Comparison of ENCODE assay signal across 1 cellular context in genomic region chr11:11983427-11983826, GRCh38.
TF ChIP-seq lines count a peak whose summit lies in the region.

No MANE protein-coding gene starts in this region.

TF ChIP-seq in SK-N-SH, 30 proteins besides CTCF, POLR2A, EP300 and RAD21 (continued from another document):
- TF ChIP-seq IRF3 (IDR thresholded peaks at IDR 0.05; ENCODE audit: low read depth, low read length) (no peak), TAF1 (IDR thresholded peaks at IDR 0.05; ENCODE audit: borderline replicate concordance, low read depth, low read length) (no peak), SIN3A (IDR thresholded peaks at IDR 0.05; ENCODE audit: borderline replicate concordance, low read depth, low read length) (no peak), CHD2 (IDR thresholded peaks at IDR 0.05; ENCODE audit: low read length, partially characterized antibody) (no peak), MEF2A (IDR thresholded peaks at IDR 0.05; ENCODE audit: borderline replicate concordance, low read depth) (no peak), TCF12 (IDR thresholded peaks at IDR 0.05) (no peak), USF2 (IDR thresholded peaks at IDR 0.05; ENCODE audit: borderline replicate concordance, low read depth, low read length) (no peak), POLR2AphosphoS5 (IDR thresholded peaks at IDR 0.05; ENCODE audit: low read depth, low read length) (no peak), GABPA (IDR thresholded peaks at IDR 0.05; ENCODE audit: low read depth) (no peak), EZH2phosphoT487 (IDR thresholded peaks at IDR 0.05; ENCODE audit: borderline replicate concordance, low read depth) (no peak), RFX5 (IDR thresholded peaks at IDR 0.05; ENCODE audit: low read length) (no peak), RCOR1 (IDR thresholded peaks at IDR 0.05; ENCODE audit: low read length) (no peak), FOXM1 (IDR thresholded peaks at IDR 0.05; ENCODE audit: low read depth) (no peak), REST (IDR thresholded peaks at IDR 0.05; ENCODE audit: low read depth, low read length) (no peak), ZBTB33 (IDR thresholded peaks at IDR 0.05; ENCODE audit: borderline replicate concordance, low read depth) (no peak)
